In genomic region chr19:45405435-45406164, GRCh38 we compare ENCODE assay signal across 8 cellular contexts. TPM values are rescaled to one million over a fixed set of nuclear protein-coding genes. Genes with fewer than 3 reads are reported as not detected.
DNase-seq lines count a peak whose midpoint lies in the region; ATAC-seq and TF ChIP-seq lines count a peak whose summit lies in the region.

No MANE protein-coding gene starts in this region.

- no peaks in the 10 kb centered on the region for H3K9me2 ChIP-seq in Karpas-422 (replicated peaks; ENCODE audit: insufficient read depth, low read length)

- no peaks in the 10 kb centered on the region for H3K9me3 ChIP-seq in Karpas-422 (ENCODE audit: low read length)
- H3K9me3 ChIP-seq in RWPE2 (ENCODE audit: severe bottlenecking) = no peaks in the 10 kb centered on the region

- H3K27me3 ChIP-seq in Karpas-422 (ENCODE audit: low read length) (no peaks in the 10 kb centered on the region), RWPE2 (ENCODE audit: insufficient read depth, poor library complexity, severe bottlenecking) (no peaks in the 10 kb centered on the region)

- H3K9me3 Mint-ChIP-seq in neural crest cell = no peaks in the 10 kb centered on the region
- no peaks in the 10 kb centered on the region for H3K9me3 Mint-ChIP-seq in stimulated activated naive CD8-positive, alpha-beta T cell treated with anti-CD3 and anti-CD28 coated beads, Interleukin-15, amount 100 ng/mL, for 72 hours

- H3K36me3 Mint-ChIP-seq in neural crest cell (ENCODE audit: low read depth) = peaks cover 2% of the 10 kb centered on the region

- H3K4me3 ChIP-seq in Karpas-422 (ENCODE audit: low read length) (peak overlapping the region; percentile 84), RWPE2 (ENCODE audit: severe bottlenecking) (peak overlapping the region; percentile 92)

- peaks cover 39% of the 10 kb centered on the region for H3K4me1 ChIP-seq in Karpas-422 (ENCODE audit: low read length)
- peaks cover 18% of the 10 kb centered on the region for H3K4me1 ChIP-seq in RWPE2 (ENCODE audit: insufficient read depth, poor library complexity, severe bottlenecking)

- no peaks in the 10 kb centered on the region for H4K20me1 ChIP-seq in Karpas-422 (ENCODE audit: insufficient read depth, low read depth, low read length)

- H2AFZ ChIP-seq in Karpas-422 (ENCODE audit: low read length) = peak overlapping the region; percentile 69

- peak overlapping the region; percentile 64 for H3K27ac ChIP-seq in Karpas-422 (ENCODE audit: low read length)
- H3K27ac ChIP-seq in RWPE2 (ENCODE audit: poor library complexity, severe bottlenecking) = peak overlapping the region; percentile 98

- H3K27me3 Mint-ChIP-seq in neural crest cell (ENCODE audit: low read depth) = peaks cover 49% of the 10 kb centered on the region
- peaks cover 34% of the 10 kb centered on the region for H3K27me3 Mint-ChIP-seq in stimulated activated naive CD8-positive, alpha-beta T cell treated with anti-CD3 and anti-CD28 coated beads, Interleukin-15, amount 100 ng/mL, for 72 hours

- ATAC-seq in GM21786 (IDR thresholded peaks at IDR 0.05; ENCODE audit: unreplicated experiment) (peak; percentile 33), RWPE2 (ENCODE audit: low read depth) (peak; percentile 36)
- ATAC-seq in stimulated activated naive CD8-positive, alpha-beta T cell treated with anti-CD3 and anti-CD28 coated beads, Interleukin-15, amount 100 ng/mL, for 72 hours = peak; percentile 62

- H3K27ac Mint-ChIP-seq in neural crest cell (ENCODE audit: unreplicated experiment) = peak overlapping the region; percentile 99
- peak overlapping the region; percentile 94 to 99 for H3K27ac Mint-ChIP-seq in stimulated activated naive CD8-positive, alpha-beta T cell treated with anti-CD3 and anti-CD28 coated beads, Interleukin-15, amount 100 ng/mL, for 72 hours

- TF ChIP-seq CTCF in RWPE2 (IDR thresholded peaks at IDR 0.05; ENCODE audit: poor library complexity, severe bottlenecking) = no peak
- TF ChIP-seq CTCF in neural crest cell (conservative IDR thresholded peaks at IDR 0.05) = no peak

- H3K4me1 Mint-ChIP-seq in neural crest cell = peaks cover 42% of the 10 kb centered on the region
- peaks cover 74% of the 10 kb centered on the region for H3K4me1 Mint-ChIP-seq in stimulated activated naive CD8-positive, alpha-beta T cell treated with anti-CD3 and anti-CD28 coated beads, Interleukin-15, amount 100 ng/mL, for 72 hours

- no peaks in the 10 kb centered on the region for H3K36me3 ChIP-seq in Karpas-422 (ENCODE audit: insufficient read depth, low read length)
- H3K36me3 ChIP-seq in RWPE2 (ENCODE audit: low read depth) = peaks cover 19% of the 10 kb centered on the region

- H3K4me3 Mint-ChIP-seq in neural crest cell = peak overlapping the region; percentile 93
- peak overlapping the region; percentile 92 to 100 for H3K4me3 Mint-ChIP-seq in stimulated activated naive CD8-positive, alpha-beta T cell treated with anti-CD3 and anti-CD28 coated beads, Interleukin-15, amount 100 ng/mL, for 72 hours

- peaks cover 21% of the 10 kb centered on the region for H3K79me2 ChIP-seq in Karpas-422 (ENCODE audit: low read length)

- peak overlapping the region; percentile 82 for H3K9ac ChIP-seq in Karpas-422 (ENCODE audit: low read length)

- peak overlapping the region; percentile 97 for H3K4me2 ChIP-seq in Karpas-422 (ENCODE audit: low read depth, low read length, poor library complexity, severe bottlenecking)

- DNase-seq in Daoy (ENCODE audit: low read depth) (peak; percentile 95), Karpas-422 (peak; percentile 94), RWPE2 (ENCODE audit: low spot score) (peak; percentile 94), fibroblast of the conjunctiva (ENCODE audit: low read depth) (peak; percentile 74), neural crest cell (ENCODE audit: low read depth, low spot score) (peak; percentile 83)
- DNase-seq in activated effector memory CD4-positive, alpha-beta T cell treated with Interleukin-2 at 50 U/mL for 16 hours = peak; percentile 74
- DNase-seq in stimulated activated naive CD8-positive, alpha-beta T cell treated with anti-CD3 and anti-CD28 coated beads, Interleukin-15, amount 100 ng/mL, for 72 hours = peak; percentile 79 to 82

RNA-seq across cellular contexts. Expression of gene PPP1R13L, which starts 0.7 kb away (rescaled TPM):
- total RNA-seq in Daoy (2014; rRNA removed; shearing (Covaris generic)) = 3.7 and 13.4 TPM in 2 replicates
- total RNA-seq in Karpas-422 (2014; rRNA removed; shearing (Covaris generic); ENCODE audit: low replicate concordance) = 1.0 and 1.1 TPM in 2 replicates
- total RNA-seq in neural crest cell = 6.4 and 8.2 TPM in 2 replicates

RNA-seq across cellular contexts. Expression of gene POLR1G, which starts 0.8 kb away (rescaled TPM):
- 24.7 and 32.1 TPM in 2 replicates for total RNA-seq in Daoy (2014; rRNA removed; shearing (Covaris generic))
- total RNA-seq in Karpas-422 (2014; rRNA removed; shearing (Covaris generic); ENCODE audit: low replicate concordance) = 6.6 and 10.5 TPM in 2 replicates
- 11.7 and 12.8 TPM in 2 replicates for total RNA-seq in neural crest cell

RNA-seq across cellular contexts. Expression of gene ERCC1, which starts 18.1 kb away (rescaled TPM):
- total RNA-seq in Daoy (2014; rRNA removed; shearing (Covaris generic)) = 121 and 154 TPM in 2 replicates
- total RNA-seq in Karpas-422 (2014; rRNA removed; shearing (Covaris generic); ENCODE audit: low replicate concordance) = 121 and 175 TPM in 2 replicates
- total RNA-seq in neural crest cell = 111 and 115 TPM in 2 replicates

RNA-seq across cellular contexts. Expression of gene ERCC2, which starts 35.2 kb away (rescaled TPM):
- total RNA-seq in Daoy (2014; rRNA removed; shearing (Covaris generic)) = 12.6 and 16.9 TPM in 2 replicates
- 15.4 and 23.4 TPM in 2 replicates for total RNA-seq in Karpas-422 (2014; rRNA removed; shearing (Covaris generic); ENCODE audit: low replicate concordance)
- 67.3 and 71.3 TPM in 2 replicates for total RNA-seq in neural crest cell

Comparison
In these comparisons a context has a peak if more than half of its experiments do, and no peak if none do; other contexts are left out.
1. Peak in every context shown above with its lines: DNase-seq, ATAC-seq, H3K4me3 ChIP-seq and H3K27ac ChIP-seq.